Comparison of ENCODE assay signal across 11 cellular contexts in the genomic region with DNA sequence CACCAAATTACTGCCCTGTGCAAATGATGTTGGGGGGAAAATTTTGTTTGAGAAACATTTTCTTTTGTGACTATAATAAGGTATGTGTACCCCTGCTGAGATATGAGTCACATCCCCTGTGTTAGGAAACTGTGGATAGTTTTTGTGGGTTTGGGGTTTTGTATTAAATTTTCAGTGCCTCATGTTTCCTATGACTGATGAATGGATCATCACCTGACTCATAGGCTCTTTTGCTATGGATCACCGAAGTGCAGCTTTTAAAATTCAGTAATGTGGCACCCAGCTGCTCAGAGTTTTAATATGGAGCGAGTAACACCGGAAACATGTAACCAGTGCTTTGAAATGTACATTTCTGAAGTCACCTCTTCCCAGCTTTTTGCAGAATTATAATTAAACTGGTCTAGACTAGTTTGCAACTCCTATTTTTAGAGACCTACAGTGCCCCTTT.
A peak's percentile ranks its signal among the peaks of the same experiment; 100 is the strongest.
DNase-seq lines count a peak whose midpoint lies in the region; ATAC-seq and TF ChIP-seq lines count a peak whose summit lies in the region.
"Had no signal": no experiment of that assay in that cellular context is flagged by ENCODE, and none has a peak within 500 bp of the region (broad histone marks: within the 10 kb centered on the region; RNA-seq: fewer than 3 reads in every experiment).

No MANE protein-coding gene starts in this region.

- in situ Hi-C loops in Caki2 (cut with HindIII; ENCODE audit: low pct_unique_long_range_greater_than_20kb, low sequenced_read_pairs), result no loop called here

- no peaks in the 10 kb centered on the region for H3K36me3 ChIP-seq in HUES48 (ENCODE audit: control insufficient read depth, insufficient read depth, low read length)
- H3K36me3 ChIP-seq in kidney epithelial cell (ENCODE audit: control insufficient read depth, insufficient read depth, low read length), result no peaks in the 10 kb centered on the region

- no peaks in the 10 kb centered on the region for H3K9me3 ChIP-seq in HUES48 (ENCODE audit: control insufficient read depth, insufficient read depth, low read length)

- H3K27ac Mint-ChIP-seq in activated CD8-positive, alpha-beta T cell treated with anti-CD3 and anti-CD28 coated beads, Interleukin-2, amount 10 ng/mL, durations not matched to agents 7 days and 5 days, result no peak overlapping the region
- H3K27ac Mint-ChIP-seq: dendritic cell treated with granulocyte-macrophage colony-stimulating factor and Interleukin-4, amounts not matched to agents 40 ng/mL and 50 ng/mL, for 4 days; natural killer cell; T-helper 1 cell treated with Interleukin-12 subunit alpha and Interleukin-12 subunit beta and Interleukin-4 antibody, amounts not matched to agents 30 μg/mL and 1 μg/mL, for 36 hours had no signal

- CTCF ChIA-PET in activated CD8-positive, alpha-beta T cell treated with anti-CD3 and anti-CD28 coated beads, Interleukin-2, amount 10 ng/mL, durations not matched to agents 7 days and 5 days (lab: Charles Lee), result interaction anchor here (1.0 kb wide), 1 partner anchor 63 kb away, joined by 3 read pairs; no protein-coding TSS in a partner anchor

- no peaks in the 10 kb centered on the region for H3K9me3 Mint-ChIP-seq in activated CD8-positive, alpha-beta T cell treated with anti-CD3 and anti-CD28 coated beads, Interleukin-2, amount 10 ng/mL, durations not matched to agents 7 days and 5 days (ENCODE audit: insufficient read depth)
- H3K9me3 Mint-ChIP-seq: dendritic cell treated with granulocyte-macrophage colony-stimulating factor and Interleukin-4, amounts not matched to agents 40 ng/mL and 50 ng/mL, for 4 days; natural killer cell; T-helper 1 cell treated with Interleukin-12 subunit alpha and Interleukin-12 subunit beta and Interleukin-4 antibody, amounts not matched to agents 30 μg/mL and 1 μg/mL, for 36 hours had no signal

- POLR2A ChIA-PET in activated CD8-positive, alpha-beta T cell treated with anti-CD3 and anti-CD28 coated beads, Interleukin-2, amount 10 ng/mL, durations not matched to agents 7 days and 5 days (lab: Charles Lee), result no interaction called here

- H3K27ac ChIP-seq in HUES48 (ENCODE audit: low read depth, low read length), result peak overlapping the region; percentile 76

- H3K4me3 ChIP-seq in HUES48 (ENCODE audit: low read depth, low read length) (no peak overlapping the region), kidney epithelial cell (ENCODE audit: low read depth, low read length) (no peak overlapping the region)

- no peak overlapping the region for H3K4me3 Mint-ChIP-seq in activated CD8-positive, alpha-beta T cell treated with anti-CD3 and anti-CD28 coated beads, Interleukin-2, amount 10 ng/mL, durations not matched to agents 7 days and 5 days
- H3K4me3 Mint-ChIP-seq: dendritic cell treated with granulocyte-macrophage colony-stimulating factor and Interleukin-4, amounts not matched to agents 40 ng/mL and 50 ng/mL, for 4 days; natural killer cell; T-helper 1 cell treated with Interleukin-12 subunit alpha and Interleukin-12 subunit beta and Interleukin-4 antibody, amounts not matched to agents 30 μg/mL and 1 μg/mL, for 36 hours had no signal

- peak; percentile 94 for DNase-seq in Caki2 (ENCODE audit: low read depth)
- peak; percentile 20 for DNase-seq in activated CD8-positive, alpha-beta T cell treated with anti-CD3 and anti-CD28 coated beads, Interleukin-2, amount 10 ng/mL, durations not matched to agents 7 days and 5 days
- DNase-seq in kidney epithelial cell (ENCODE audit: low read depth), result peak; percentile 95
- DNase-seq in NCI-H1092 (lab: John Stamatoyannopoulos, UW), result no peak
- no peak for DNase-seq in cerebellar nuclear complex (lab: John Stamatoyannopoulos, UW)
- no peak for DNase-seq in SHP77 treated with DMSO at 0.1 percent for 48 hours (lab: John Stamatoyannopoulos, UW)
- DNase-seq: natural killer cell had no signal

- TF ChIP-seq CTCF in kidney epithelial cell (IDR thresholded peaks at IDR 0.05; ENCODE audit: insufficient read depth, low read length, poor library complexity, severe bottlenecking), result no peak

- no peak overlapping the region for H3K9ac ChIP-seq in HUES48 (ENCODE audit: low read depth, low read length)

- peaks cover 9% of the 10 kb centered on the region for H3K4me1 Mint-ChIP-seq in activated CD8-positive, alpha-beta T cell treated with anti-CD3 and anti-CD28 coated beads, Interleukin-2, amount 10 ng/mL, durations not matched to agents 7 days and 5 days (ENCODE audit: low read depth)
- H3K4me1 Mint-ChIP-seq: natural killer cell had no signal

- no peaks in the 10 kb centered on the region for H3K36me3 Mint-ChIP-seq in activated CD8-positive, alpha-beta T cell treated with anti-CD3 and anti-CD28 coated beads, Interleukin-2, amount 10 ng/mL, durations not matched to agents 7 days and 5 days (ENCODE audit: low read depth)
- H3K36me3 Mint-ChIP-seq: natural killer cell had no signal

- peaks cover 7% of the 10 kb centered on the region for H3K27me3 Mint-ChIP-seq in activated CD8-positive, alpha-beta T cell treated with anti-CD3 and anti-CD28 coated beads, Interleukin-2, amount 10 ng/mL, durations not matched to agents 7 days and 5 days (ENCODE audit: low read depth)

- H3K27me3 ChIP-seq in HUES48 (ENCODE audit: control insufficient read depth, insufficient read depth, low read length) (no peaks in the 10 kb centered on the region), kidney epithelial cell (ENCODE audit: control insufficient read depth, insufficient read depth, low read length) (no peaks in the 10 kb centered on the region)

- no peak for ATAC-seq in activated CD8-positive, alpha-beta T cell treated with anti-CD3 and anti-CD28 coated beads, Interleukin-2, amount 10 ng/mL, durations not matched to agents 7 days and 5 days
- ATAC-seq in GM19395 (IDR thresholded peaks at IDR 0.05; ENCODE audit: unreplicated experiment), result no peak

- H3K4me1 ChIP-seq in HUES48 (ENCODE audit: control insufficient read depth, insufficient read depth, low read length), result peaks cover 34% of the 10 kb centered on the region

Comparison
In these comparisons a context has a peak if more than half of its experiments do, and no peak if none do; other contexts are left out.
1. DNase-seq: peak in Caki2 (single experiment), activated CD8-positive, alpha-beta T cell treated with anti-CD3 and anti-CD28 coated beads, Interleukin-2, amount 10 ng/mL, durations not matched to agents 7 days and 5 days (single experiment) and kidney epithelial cell (single experiment); none in NCI-H1092 (single experiment), cerebellar nuclear complex (0 of 2) and SHP77 treated with DMSO at 0.1 percent for 48 hours (single experiment).